Comparison of ENCODE assay signal across 10 cellular contexts in the genomic region with DNA sequence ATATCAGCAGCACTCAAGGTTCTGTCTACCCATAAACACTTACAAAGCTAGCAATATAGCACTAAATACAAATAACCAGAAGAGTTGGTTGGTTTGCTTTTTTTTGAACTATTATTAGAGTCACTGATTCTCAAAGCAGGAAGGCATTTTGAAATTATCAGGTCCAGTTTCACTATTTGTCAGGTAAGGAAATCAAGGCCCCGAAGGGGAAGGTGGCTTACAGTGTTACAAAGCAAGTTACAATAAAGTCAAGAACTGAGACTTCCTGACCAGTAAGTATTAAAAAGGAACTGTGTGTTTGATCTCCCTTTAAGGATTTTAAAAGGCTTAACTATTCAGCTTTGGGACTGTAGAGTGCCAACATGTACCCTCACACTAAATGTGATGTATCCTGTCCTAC. TPM values are rescaled to one million over a fixed set of nuclear protein-coding genes. Genes with fewer than 3 reads are reported as not detected.
A peak's percentile ranks its signal among the peaks of the same experiment; 100 is the strongest.
DNase-seq lines count a peak whose midpoint lies in the region; ATAC-seq, FAIRE-seq and TF ChIP-seq lines count a peak whose summit lies in the region.
"Had no signal": no experiment of that assay in that cellular context is flagged by ENCODE, and none has a peak within 500 bp of the region (broad histone marks: within the 10 kb centered on the region; RNA-seq: fewer than 3 reads in every experiment).

No MANE protein-coding gene starts in this region.

- ATAC-seq in GM19463 (IDR thresholded peaks at IDR 0.05; ENCODE audit: unreplicated experiment) (peak; percentile 78), HG03135 (IDR thresholded peaks at IDR 0.05; ENCODE audit: unreplicated experiment) (peak; percentile 61)
- peak; percentile 22 for ATAC-seq in activated naive CD8-positive, alpha-beta T cell treated with anti-CD3 and anti-CD28 coated beads, Interleukin-2, amount 50 U/mL, for 24 hours
- ATAC-seq: Panc1 had no signal

- H2AK5ac ChIP-seq in mesendoderm (ENCODE audit: low read length), result no peak overlapping the region

- no peak overlapping the region for H4K5ac ChIP-seq in mesendoderm (ENCODE audit: low read length)

- H3K79me2 ChIP-seq in mesendoderm (ENCODE audit: control insufficient read depth, insufficient read depth, low read length), result no peaks in the 10 kb centered on the region

- no peak overlapping the region for H2BK5ac ChIP-seq in mesendoderm (ENCODE audit: low read length)

- H3K79me1 ChIP-seq in mesendoderm (ENCODE audit: low read length), result peaks cover 2% of the 10 kb centered on the region

- no CpG with 5 or more reads among the region's 1 CpG for WGBS in mesendoderm (ENCODE audit: extremely low coverage, insufficient coverage, low lambda C conversion rate)

- H3K23ac ChIP-seq in mesendoderm (ENCODE audit: low read length), result no peak overlapping the region

- H4K8ac ChIP-seq in mesendoderm (ENCODE audit: low read depth, low read length), result no peak overlapping the region

- in situ Hi-C loops in GM13976 (cut with MboI; ENCODE audit: low sequenced_read_pairs, unreplicated experiment), result no loop called here

- H3K27me3 ChIP-seq in Peyer's patch, result no peaks in the 10 kb centered on the region
- H3K27me3 ChIP-seq in mesendoderm (ENCODE audit: insufficient read depth, low read length, poor library complexity), result no peaks in the 10 kb centered on the region

- no peak overlapping the region for H3K4me2 ChIP-seq in mesendoderm (ENCODE audit: low read length)

- no peak overlapping the region for H3K27ac ChIP-seq in Peyer's patch
- H3K27ac ChIP-seq in mesendoderm (ENCODE audit: low read depth, low read length), result no peak overlapping the region

- no peak overlapping the region for H3K9ac ChIP-seq in mesendoderm (ENCODE audit: low read length)

- H3K4me3 ChIP-seq in Peyer's patch, result no peak overlapping the region
- H3K4me3 ChIP-seq in mesendoderm (ENCODE audit: low read length), result no peak overlapping the region

- no peak overlapping the region for H3K4ac ChIP-seq in mesendoderm (ENCODE audit: low read depth, low read length)

- FAIRE-seq in H54 (lab: Jason Lieb, UNC), result no peak

- H3K9me3 Mint-ChIP-seq in activated naive CD8-positive, alpha-beta T cell treated with anti-CD3 and anti-CD28 coated beads, Interleukin-2, amount 50 U/mL, for 24 hours, result no peaks in the 10 kb centered on the region

- H3K18ac ChIP-seq in mesendoderm (ENCODE audit: low read length), result no peak overlapping the region

- no peaks in the 10 kb centered on the region for H3K9me3 ChIP-seq in Peyer's patch

- H3K36me3 Mint-ChIP-seq in activated naive CD8-positive, alpha-beta T cell treated with anti-CD3 and anti-CD28 coated beads, Interleukin-2, amount 50 U/mL, for 24 hours (ENCODE audit: low read depth), result peaks cover 48% of the 10 kb centered on the region

- no peak overlapping the region for H2BK120ac ChIP-seq in mesendoderm (ENCODE audit: low read depth, low read length)

- H2BK15ac ChIP-seq in mesendoderm (replicated peaks; ENCODE audit: low read depth), result no peak overlapping the region

- peak; percentile 45 for DNase-seq in GM13976 (ENCODE audit: low spot score)
- DNase-seq in activated naive CD8-positive, alpha-beta T cell treated with anti-CD3 and anti-CD28 coated beads, Interleukin-2, amount 50 U/mL, for 24 hours, result no peak
- no peak for DNase-seq in Peyer's patch
- DNase-seq in H54 (ENCODE audit: insufficient read length, low spot score), result no peak
- DNase-seq in HT-29 (ENCODE audit: low spot score), result no peak
- DNase-seq in mesendoderm, result no peak
- DNase-seq: posterior cingulate gyrus had no signal

- no peaks in the 10 kb centered on the region for H3K27me3 Mint-ChIP-seq in activated naive CD8-positive, alpha-beta T cell treated with anti-CD3 and anti-CD28 coated beads, Interleukin-2, amount 50 U/mL, for 24 hours

- no peak overlapping the region for H3K56ac ChIP-seq in mesendoderm (ENCODE audit: low read length)

- H3K4me3 Mint-ChIP-seq in activated naive CD8-positive, alpha-beta T cell treated with anti-CD3 and anti-CD28 coated beads, Interleukin-2, amount 50 U/mL, for 24 hours, result peak overlapping the region; percentile 52

- peak overlapping the region; percentile 84 for H3K27ac Mint-ChIP-seq in activated naive CD8-positive, alpha-beta T cell treated with anti-CD3 and anti-CD28 coated beads, Interleukin-2, amount 50 U/mL, for 24 hours

- no peak for TF ChIP-seq POLR2A in Peyer's patch (IDR thresholded peaks at IDR 0.05)
- no peak for TF ChIP-seq POLR2A in H54 (IDR thresholded peaks at IDR 0.05; ENCODE audit: low read depth, low read length)

- H3K36me3 ChIP-seq in Peyer's patch (peaks cover 0 to 30% (median 0%) of the 10 kb centered on the region in 3 donors), mesendoderm (ENCODE audit: control insufficient read depth, insufficient read depth, low read length) (no peaks in the 10 kb centered on the region)

- H3K4me1 Mint-ChIP-seq in activated naive CD8-positive, alpha-beta T cell treated with anti-CD3 and anti-CD28 coated beads, Interleukin-2, amount 50 U/mL, for 24 hours, result peaks cover 42% of the 10 kb centered on the region

- TF ChIP-seq CTCF in GM13976 (IDR thresholded peaks at IDR 0.05; ENCODE audit: borderline replicate concordance, control extremely low read depth, extremely low read depth, insufficient read depth, missing control alignments) (no peak), Peyer's patch (IDR thresholded peaks at IDR 0.05) (no peak)

- H3K4me1 ChIP-seq in Peyer's patch (peaks cover 0 to 17% (median 0%) of the 10 kb centered on the region in 4 donors), mesendoderm (ENCODE audit: control insufficient read depth, low read depth, low read length) (no peaks in the 10 kb centered on the region)

RNA-seq across cellular contexts. Expression of a gene that starts 10.8 kb away (rescaled TPM):
- total RNA-seq in Peyer's patch, result 10 to 100 TPM; 12.4 to 92.6 (median 36.2) TPM
- total RNA-seq in HT-29 (2014; rRNA removed; shearing (Covaris generic)), result 25.0 and 32.2 TPM in 2 replicates
- polyA plus RNA-seq in mesendoderm (2013, experiment 1 of 2), result 49.6 TPM
- polyA plus RNA-seq in mesendoderm (2013, experiment 2 of 2), result 50.1 TPM

RNA-seq across cellular contexts. Expression of a gene that starts 47.2 kb away (rescaled TPM):
- 100 to 1,000 TPM; 120 to 289 (median 181) TPM for total RNA-seq in Peyer's patch
- total RNA-seq in HT-29 (2014; rRNA removed; shearing (Covaris generic)), result 116 and 129 TPM in 2 replicates
- polyA plus RNA-seq in mesendoderm (2013, experiment 1 of 2), result 244 TPM
- polyA plus RNA-seq in mesendoderm (2013, experiment 2 of 2), result 252 TPM

Comparison
In these comparisons a context has a peak if more than half of its experiments do, and no peak if none do; other contexts are left out.
1. ATAC-seq: peak in every context shown above with its lines; median percentile 78 in GM19463; 61 in HG03135; 22 in activated naive CD8-positive, alpha-beta T cell treated with anti-CD3 and anti-CD28 coated beads, Interleukin-2, amount 50 U/mL, for 24 hours.